Comparison of ENCODE assay signal across 19 cellular contexts in the genomic region with DNA sequence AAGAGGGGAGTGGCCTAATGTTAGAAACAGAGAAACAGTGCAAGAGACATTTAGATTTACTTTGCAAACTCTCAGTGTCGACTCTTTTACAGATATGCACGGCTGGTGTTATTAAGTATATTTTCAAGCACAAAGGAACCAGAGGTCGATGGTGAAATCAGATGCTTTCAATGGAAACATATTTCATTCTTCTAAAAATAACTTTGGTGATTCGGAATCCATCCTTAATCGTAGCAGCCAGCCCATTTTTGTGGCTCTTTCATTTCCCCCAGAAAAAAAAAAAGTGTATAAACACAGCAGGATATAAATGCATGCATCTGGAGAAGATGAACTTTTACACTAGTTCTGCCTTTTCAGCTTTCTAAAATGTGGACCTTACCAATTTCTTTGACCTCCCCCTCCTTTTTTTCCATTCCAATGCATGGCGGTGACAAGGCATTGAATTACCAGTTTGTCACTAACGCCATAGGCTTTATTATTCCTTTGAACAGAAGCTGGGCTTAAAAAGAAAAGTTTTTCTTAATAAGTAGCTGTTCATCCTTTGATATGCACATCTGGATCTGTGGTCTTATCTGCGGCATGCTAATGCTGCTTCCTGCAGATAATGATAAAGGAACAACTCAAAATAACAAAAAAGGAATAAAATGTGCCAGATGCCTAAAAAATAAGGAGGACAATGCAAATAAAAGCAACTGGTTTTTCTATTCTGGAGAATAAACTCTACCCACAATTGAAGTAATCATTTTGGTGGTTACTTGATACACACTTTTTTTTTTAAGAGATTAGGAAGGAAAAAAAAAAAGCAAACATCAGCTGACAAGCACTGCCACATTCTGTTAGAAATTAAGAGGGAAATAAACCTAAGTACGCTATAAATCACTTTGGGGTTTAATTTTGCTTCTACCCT.
A peak's percentile ranks its signal among the peaks of the same experiment; 100 is the strongest.
DNase-seq lines count a peak whose midpoint lies in the region; ATAC-seq and TF ChIP-seq lines count a peak whose summit lies in the region.
"Had no signal": no experiment of that assay in that cellular context is flagged by ENCODE, and none has a peak within 500 bp of the region (broad histone marks: within the 10 kb centered on the region; RNA-seq: fewer than 3 reads in every experiment).

No MANE protein-coding gene starts in this region.

- H3K9me3 Mint-ChIP-seq in chondrocyte (ENCODE audit: low read depth), result no peaks in the 10 kb centered on the region
- no peaks in the 10 kb centered on the region for H3K9me3 Mint-ChIP-seq in activated T-cell treated with anti-CD3 and anti-CD28 coated beads, Interleukin-2, amount 50 U/mL, for 24 hours

- H3K36me3 ChIP-seq in mesodermal cell (ENCODE audit: control insufficient read depth, insufficient read depth, low read length), result no peaks in the 10 kb centered on the region
- no peaks in the 10 kb centered on the region for H3K36me3 ChIP-seq in upper lobe of left lung
- H3K36me3 ChIP-seq: BE2C, prostate gland had no signal

- TF ChIP-seq EP300 in upper lobe of left lung (IDR thresholded peaks at IDR 0.05), result no peak

- no peak for TF ChIP-seq POLR2A in upper lobe of left lung (IDR thresholded peaks at IDR 0.05)

- H3K27me3 ChIP-seq in upper lobe of left lung, result no peaks in the 10 kb centered on the region
- H3K27me3 ChIP-seq: BE2C, body of pancreas had no signal

- peaks cover under 1% of the 10 kb centered on the region for H3K36me3 Mint-ChIP-seq in chondrocyte (ENCODE audit: low read depth)
- H3K36me3 Mint-ChIP-seq in activated T-cell treated with anti-CD3 and anti-CD28 coated beads, Interleukin-2, amount 50 U/mL, for 24 hours (ENCODE audit: low read depth), result no peaks in the 10 kb centered on the region

- DNase-seq in CMK (ENCODE audit: low read depth) (peak; percentile 51), NCI-H69 (lab: John Stamatoyannopoulos, UW) (peak; percentile 32), chondrocyte (ENCODE audit: low spot score) (no peak), upper lobe of left lung (no peak), NCI-H1436 treated with DMSO at 0.1 percent for 48 hours (lab: John Stamatoyannopoulos, UW) (no peak), cardiac septum (ENCODE audit: low spot score) (no peak)
- no peak for DNase-seq in activated T-cell treated with anti-CD3 and anti-CD28 coated beads, Interleukin-2, amount 50 U/mL, for 24 hours
- DNase-seq: activated CD4-positive, CD25-positive, alpha-beta regulatory T cell treated with anti-CD3 and anti-CD28 coated beads, Interleukin-2, amount 50 U/mL, for 72 hours; activated T-cell treated with anti-CD3 and anti-CD28 coated beads, Interleukin-2, amount 50 U/mL, for 48 hours; BE2C; body of pancreas; GF-D8; NCI-H1417 treated with DMSO at 0.1 percent for 48 hours; NCI-H748 treated with DMSO at 0.1 percent for 48 hours; stimulated activated CD4-positive, alpha-beta T cell treated with anti-CD3 and anti-CD28 coated beads, Interleukin-4, amount 100 ng/mL, for 24 hours; stimulated activated naive CD4-positive, alpha-beta T cell had no signal

- H3K9me3 ChIP-seq in mesodermal cell (ENCODE audit: control insufficient read depth, low read length) (no peaks in the 10 kb centered on the region), upper lobe of left lung (no peaks in the 10 kb centered on the region)
- H3K9me3 ChIP-seq: BE2C, body of pancreas, prostate gland had no signal

- intact Hi-C loops in cardiac septum (cut with DNase I), result no loop called here

- no peak for ATAC-seq in upper lobe of left lung (ENCODE audit: low FRiP score in 2 of 2)
- ATAC-seq: body of pancreas, HepG2 had no signal

- H3K4me1 ChIP-seq in mesodermal cell (ENCODE audit: control insufficient read depth, insufficient read depth, low read length, poor library complexity, severe bottlenecking), result peaks cover 21% of the 10 kb centered on the region
- no peaks in the 10 kb centered on the region for H3K4me1 ChIP-seq in upper lobe of left lung
- H3K4me1 ChIP-seq: body of pancreas, prostate gland had no signal

- H3K4me3 ChIP-seq in mesodermal cell (ENCODE audit: extremely low read depth, insufficient read depth, low read length, poor library complexity, severe bottlenecking), result no peak overlapping the region
- H3K4me3 ChIP-seq in upper lobe of left lung, result no peak overlapping the region
- H3K4me3 ChIP-seq: body of pancreas, prostate gland had no signal

- H3K4me3 Mint-ChIP-seq in chondrocyte (ENCODE audit: unreplicated experiment), result peak overlapping the region; percentile 3
- H3K4me3 Mint-ChIP-seq in activated T-cell treated with anti-CD3 and anti-CD28 coated beads, Interleukin-2, amount 50 U/mL, for 24 hours, result no peak overlapping the region

- WGBS in mesodermal cell (ENCODE audit: insufficient coverage in 2 of 2), 2 experiments, result 40 to 41% methylated on average over 4 of the region's 9 CpGs
- WGBS in upper lobe of left lung, 2 donors, result 27 to 28% methylated on average over 9 of the region's 9 CpGs

- no peak overlapping the region for H3K27ac Mint-ChIP-seq in chondrocyte (ENCODE audit: unreplicated experiment)
- H3K27ac Mint-ChIP-seq in activated T-cell treated with anti-CD3 and anti-CD28 coated beads, Interleukin-2, amount 50 U/mL, for 24 hours, result no peak overlapping the region

- H3K27me3 Mint-ChIP-seq in chondrocyte (ENCODE audit: low read depth), result no peaks in the 10 kb centered on the region
- peaks cover 34% of the 10 kb centered on the region for H3K27me3 Mint-ChIP-seq in activated T-cell treated with anti-CD3 and anti-CD28 coated beads, Interleukin-2, amount 50 U/mL, for 24 hours

- peaks cover 24% of the 10 kb centered on the region for H3K4me1 Mint-ChIP-seq in chondrocyte (ENCODE audit: low read depth)
- H3K4me1 Mint-ChIP-seq in activated T-cell treated with anti-CD3 and anti-CD28 coated beads, Interleukin-2, amount 50 U/mL, for 24 hours (ENCODE audit: low read depth), result peaks cover 9% of the 10 kb centered on the region

- peak overlapping the region; percentile 51 for H3K27ac ChIP-seq in mesodermal cell (ENCODE audit: low read depth, low read length, severe bottlenecking)
- no peak overlapping the region for H3K27ac ChIP-seq in upper lobe of left lung
- H3K27ac ChIP-seq: body of pancreas, prostate gland had no signal

- TF ChIP-seq CTCF in chondrocyte (IDR thresholded peaks at IDR 0.05) (no peak), upper lobe of left lung (IDR thresholded peaks at IDR 0.05) (no peak)

Comparison
In these comparisons a context has a peak if more than half of its experiments do, and no peak if none do; other contexts are left out.
1. DNase-seq: peak in CMK (single experiment) and NCI-H69 (single experiment); none in chondrocyte (single experiment), activated T-cell treated with anti-CD3 and anti-CD28 coated beads, Interleukin-2, amount 50 U/mL, for 24 hours (single experiment), upper lobe of left lung (0 of 2), NCI-H1436 treated with DMSO at 0.1 percent for 48 hours (single experiment) and cardiac septum (single experiment).